In the genomic region with DNA sequence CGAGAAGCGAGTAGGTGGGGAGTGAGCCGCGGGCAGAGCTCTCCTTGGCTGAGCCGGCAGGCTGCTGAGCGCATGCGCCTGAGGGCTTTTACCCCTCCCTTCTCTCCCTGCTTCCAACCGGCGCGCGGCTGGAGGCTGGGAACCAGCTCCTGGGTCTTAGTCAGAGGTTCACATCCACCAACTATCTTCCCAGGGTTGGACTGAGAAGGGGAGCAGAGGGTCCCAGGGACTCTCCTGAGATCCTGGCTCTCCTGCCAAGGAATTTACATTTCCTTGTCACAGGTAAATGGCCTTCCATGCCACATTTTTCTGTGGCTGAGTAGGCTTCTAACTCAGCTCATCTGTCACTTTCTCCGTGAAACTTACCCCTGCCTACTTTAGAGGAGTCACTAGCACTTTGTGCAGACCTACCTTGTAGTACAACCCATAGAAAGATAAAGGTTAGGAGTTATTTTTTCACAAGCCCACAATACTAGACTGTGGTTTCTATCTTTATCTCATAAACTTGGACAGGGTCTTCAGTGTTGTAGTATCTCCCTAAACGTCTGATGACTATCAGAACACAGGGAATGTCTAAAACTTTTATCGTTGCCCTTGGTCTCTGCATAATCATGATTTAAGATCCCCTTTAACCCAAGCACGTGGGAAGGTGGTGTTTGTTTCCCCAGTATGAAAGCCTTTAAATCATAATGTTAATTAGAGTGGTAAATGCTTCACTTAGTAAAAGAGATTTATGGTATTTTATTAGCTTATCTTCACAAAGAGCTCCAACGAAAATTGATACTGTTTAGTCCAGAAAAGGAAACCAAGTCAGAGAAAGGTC, we compare ENCODE assay signal across 8 cellular contexts. TPM values are rescaled to one million over a fixed set of nuclear protein-coding genes. Genes with fewer than 3 reads are reported as not detected.
A peak's percentile ranks its signal among the peaks of the same experiment; 100 is the strongest.
DNase-seq lines count a peak whose midpoint lies in the region; ATAC-seq and TF ChIP-seq lines count a peak whose summit lies in the region.

No MANE protein-coding gene starts in this region.

- peak; percentile 11 for ATAC-seq in CD4-positive, alpha-beta T cell (ENCODE audit: poor library complexity)

- intact Hi-C loops in CD4-positive, alpha-beta T cell (cut with DNase I, micrococcal nuclease), result no loop called here
- intact Hi-C loops in MCF 10A (cut with micrococcal nuclease), result loop anchor here (2.0 to 5.0 kb wide), 2 partner anchors 89 to 98 kb away; no protein-coding TSS in a partner anchor
- intact Hi-C loops in lower leg skin (cut with DNase I; ENCODE audit: low total_unique reads), result no loop called here

- H3K36me3 Mint-ChIP-seq in CD4-positive, alpha-beta T cell (ENCODE audit: low read depth), result no peaks in the 10 kb centered on the region
- peaks cover 8% of the 10 kb centered on the region for H3K36me3 Mint-ChIP-seq in MCF 10A (ENCODE audit: insufficient read depth, unreplicated experiment)

- TF ChIP-seq EP300 in Ishikawa (IDR thresholded peaks at IDR 0.05; ENCODE audit: borderline replicate concordance) (no peak), tibial nerve (IDR thresholded peaks at IDR 0.05) (no peak)

- no peaks in the 10 kb centered on the region for H3K36me3 ChIP-seq in tibial nerve

- peak overlapping the region; percentile 92 for H3K4me3 Mint-ChIP-seq in CD4-positive, alpha-beta T cell
- H3K4me3 Mint-ChIP-seq in MCF 10A (ENCODE audit: unreplicated experiment), result peak overlapping the region; percentile 93

- H3K27me3 Mint-ChIP-seq in CD4-positive, alpha-beta T cell, result no peaks in the 10 kb centered on the region
- no peaks in the 10 kb centered on the region for H3K27me3 Mint-ChIP-seq in MCF 10A (ENCODE audit: insufficient read depth, unreplicated experiment)

- CTCF ChIA-PET in CD4-positive, alpha-beta T cell (lab: Charles Lee), result interaction anchor here (1.6 kb wide), 1 partner anchor 10 kb away, joined by 5 read pairs; no protein-coding TSS in a partner anchor
- CTCF ChIA-PET in MCF 10A (lab: Yijun Ruan, JAX), result interaction anchor here (0.6 to 4.6 kb wide), 4 partner anchors 17 to 131 kb away, joined by 3 to 28 read pairs (median 4); no protein-coding TSS in a partner anchor

- DNase-seq in CD4-positive, alpha-beta T cell, result peak in 1 of 10 experiments; percentile 87
- DNase-seq in GM19240 (ENCODE audit: insufficient read length, low spot score) (peak; percentile 76), MCF 10A (ENCODE audit: unreplicated experiment) (no peak), lower leg skin (ENCODE audit: low spot score in 2 of 2) (no peak), tibial nerve (ENCODE audit: low spot score in 2 of 2) (peak in 1 of 2 donors; percentile 88), NCI-H748 (lab: John Stamatoyannopoulos, UW; ENCODE audit: unreplicated experiment) (no peak)
- DNase-seq in central memory CD4-positive, alpha-beta T cell, result no peak

- no peak for TF ChIP-seq RAD21 in Ishikawa (IDR thresholded peaks at IDR 0.05; ENCODE audit: low read depth)

- H3K9me3 ChIP-seq in CD4-positive, alpha-beta T cell (ENCODE audit: control insufficient read depth, low read length), result no peaks in the 10 kb centered on the region
- H3K9me3 ChIP-seq in tibial nerve, result no peaks in the 10 kb centered on the region

- peak overlapping the region; percentile 54 for H3K27ac ChIP-seq in CD4-positive, alpha-beta T cell (ENCODE audit: low read depth, low read length)
- H3K27ac ChIP-seq in tibial nerve, result peak overlapping the region; percentile 96 to 99 (median 98)

- POLR2A ChIA-PET in CD4-positive, alpha-beta T cell (lab: Charles Lee), result interaction anchor here (0.7 to 2.0 kb wide), 12 partner anchors 8 to 1478 kb away, joined by 3 to 13 read pairs (median 4); a partner anchor contains a TSS
- POLR2A ChIA-PET in MCF 10A (lab: Yijun Ruan, JAX), result interaction anchor here (0.6 to 3.4 kb wide), 27 partner anchors 9 to 303 kb away, joined by 3 to 26 read pairs (median 4); no protein-coding TSS in a partner anchor

- TF ChIP-seq POLR2A in lower leg skin (IDR thresholded peaks at IDR 0.05), result no peak
- TF ChIP-seq POLR2A in tibial nerve (IDR thresholded peaks at IDR 0.05), result peak in 1 of 2 donors; percentile 21

- peaks cover 0 to 42% (median 24%) of the 10 kb centered on the region in 4 donors for H3K4me1 ChIP-seq in tibial nerve

- H3K4me3 ChIP-seq in lower leg skin (ENCODE audit: low read depth, poor library complexity, severe bottlenecking), result peak overlapping the region; percentile 92
- peak overlapping the region; percentile 43 to 98 (median 93) for H3K4me3 ChIP-seq in tibial nerve

- peak overlapping the region; percentile 89 for H3K27ac Mint-ChIP-seq in CD4-positive, alpha-beta T cell
- peak overlapping the region; percentile 82 for H3K27ac Mint-ChIP-seq in MCF 10A (ENCODE audit: low read depth, unreplicated experiment)

- 3 to 9% methylated on average over 9 to 15 of the region's 16 CpGs for WGBS in lower leg skin, 2 donors
- 0 to 1% methylated on average over 16 of the region's 16 CpGs for WGBS in tibial nerve, 2 donors

- no peaks in the 10 kb centered on the region for H3K27me3 ChIP-seq in CD4-positive, alpha-beta T cell (ENCODE audit: control insufficient read depth, insufficient read depth, low read length)
- no peaks in the 10 kb centered on the region for H3K27me3 ChIP-seq in tibial nerve

- peaks cover 40% of the 10 kb centered on the region for H3K4me1 Mint-ChIP-seq in CD4-positive, alpha-beta T cell (ENCODE audit: low read depth)
- H3K4me1 Mint-ChIP-seq in MCF 10A (ENCODE audit: insufficient read depth, unreplicated experiment), result peaks cover 20% of the 10 kb centered on the region

- TSS peak; percentile 73 for BruUV-seq in MCF 10A (replicated peaks; lab: Mats Ljungman, UMichigan)

- H3K9me3 Mint-ChIP-seq in CD4-positive, alpha-beta T cell, result no peaks in the 10 kb centered on the region
- H3K9me3 Mint-ChIP-seq in MCF 10A (ENCODE audit: unreplicated experiment), result no peaks in the 10 kb centered on the region

- TF ChIP-seq CTCF in CD4-positive, alpha-beta T cell (IDR thresholded peaks at IDR 0.05), result no peak
- TF ChIP-seq CTCF in MCF 10A (IDR thresholded peaks at IDR 0.05; ENCODE audit: unreplicated experiment) (no peak), lower leg skin (IDR thresholded peaks at IDR 0.05) (no peak), tibial nerve (IDR thresholded peaks at IDR 0.05) (no peak)

TF ChIP-seq in Ishikawa, 13 proteins besides CTCF, POLR2A, EP300 and RAD21:
- TF ChIP-seq ZBTB7A (IDR thresholded peaks at IDR 0.05; ENCODE audit: low read depth) (0 out of 2 replicates have a peak, but pooled peaks have one; percentile 38), EGR1 (IDR thresholded peaks at IDR 0.05) (no peak), FOXM1 (IDR thresholded peaks at IDR 0.05; ENCODE audit: borderline replicate concordance, low read depth) (no peak), TEAD4 (IDR thresholded peaks at IDR 0.05) (no peak), TCF12 (IDR thresholded peaks at IDR 0.05; ENCODE audit: low read depth) (no peak), CEBPB (IDR thresholded peaks at IDR 0.05) (no peak), NFIC (IDR thresholded peaks at IDR 0.05) (no peak)
- TF ChIP-seq, protein P1, sequence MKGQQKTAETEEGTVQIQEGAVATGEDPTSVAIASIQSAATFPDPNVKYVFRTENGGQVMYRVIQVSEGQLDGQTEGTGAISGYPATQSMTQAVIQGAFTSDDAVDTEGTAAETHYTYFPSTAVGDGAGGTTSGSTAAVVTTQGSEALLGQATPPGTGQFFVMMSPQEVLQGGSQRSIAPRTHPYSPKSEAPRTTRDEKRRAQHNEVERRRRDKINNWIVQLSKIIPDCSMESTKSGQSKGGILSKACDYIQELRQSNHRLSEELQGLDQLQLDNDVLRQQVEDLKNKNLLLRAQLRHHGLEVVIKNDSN (IDR thresholded peaks at IDR 0.05), result no peak
- TF ChIP-seq, protein P2, sequence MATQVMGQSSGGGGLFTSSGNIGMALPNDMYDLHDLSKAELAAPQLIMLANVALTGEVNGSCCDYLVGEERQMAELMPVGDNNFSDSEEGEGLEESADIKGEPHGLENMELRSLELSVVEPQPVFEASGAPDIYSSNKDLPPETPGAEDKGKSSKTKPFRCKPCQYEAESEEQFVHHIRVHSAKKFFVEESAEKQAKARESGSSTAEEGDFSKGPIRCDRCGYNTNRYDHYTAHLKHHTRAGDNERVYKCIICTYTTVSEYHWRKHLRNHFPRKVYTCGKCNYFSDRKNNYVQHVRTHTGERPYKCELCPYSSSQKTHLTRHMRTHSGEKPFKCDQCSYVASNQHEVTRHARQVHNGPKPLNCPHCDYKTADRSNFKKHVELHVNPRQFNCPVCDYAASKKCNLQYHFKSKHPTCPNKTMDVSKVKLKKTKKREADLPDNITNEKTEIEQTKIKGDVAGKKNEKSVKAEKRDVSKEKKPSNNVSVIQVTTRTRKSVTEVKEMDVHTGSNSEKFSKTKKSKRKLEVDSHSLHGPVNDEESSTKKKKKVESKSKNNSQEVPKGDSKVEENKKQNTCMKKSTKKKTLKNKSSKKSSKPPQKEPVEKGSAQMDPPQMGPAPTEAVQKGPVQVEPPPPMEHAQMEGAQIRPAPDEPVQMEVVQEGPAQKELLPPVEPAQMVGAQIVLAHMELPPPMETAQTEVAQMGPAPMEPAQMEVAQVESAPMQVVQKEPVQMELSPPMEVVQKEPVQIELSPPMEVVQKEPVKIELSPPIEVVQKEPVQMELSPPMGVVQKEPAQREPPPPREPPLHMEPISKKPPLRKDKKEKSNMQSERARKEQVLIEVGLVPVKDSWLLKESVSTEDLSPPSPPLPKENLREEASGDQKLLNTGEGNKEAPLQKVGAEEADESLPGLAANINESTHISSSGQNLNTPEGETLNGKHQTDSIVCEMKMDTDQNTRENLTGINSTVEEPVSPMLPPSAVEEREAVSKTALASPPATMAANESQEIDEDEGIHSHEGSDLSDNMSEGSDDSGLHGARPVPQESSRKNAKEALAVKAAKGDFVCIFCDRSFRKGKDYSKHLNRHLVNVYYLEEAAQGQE (IDR thresholded peaks at IDR 0.05; ENCODE audit: low read depth), result no peak

RNA-seq across cellular contexts. Expression of a gene that starts 0.6 kb away (rescaled TPM):
- 10 to 100 TPM; 32.6 to 34.1 TPM for total RNA-seq in CD4-positive, alpha-beta T cell
- total RNA-seq in MCF 10A (2022), result 43.3 and 51.0 TPM in 2 replicates
- total RNA-seq in lower leg skin, result 10 to 100 TPM; 51.9 to 66.8 (median 60.1) TPM
- 100 to 1,000 TPM in 1 of 4 donors, 10 to 100 TPM in 3; 55.2 to 128 (median 79.4) TPM for total RNA-seq in tibial nerve
